In the genomic region with DNA sequence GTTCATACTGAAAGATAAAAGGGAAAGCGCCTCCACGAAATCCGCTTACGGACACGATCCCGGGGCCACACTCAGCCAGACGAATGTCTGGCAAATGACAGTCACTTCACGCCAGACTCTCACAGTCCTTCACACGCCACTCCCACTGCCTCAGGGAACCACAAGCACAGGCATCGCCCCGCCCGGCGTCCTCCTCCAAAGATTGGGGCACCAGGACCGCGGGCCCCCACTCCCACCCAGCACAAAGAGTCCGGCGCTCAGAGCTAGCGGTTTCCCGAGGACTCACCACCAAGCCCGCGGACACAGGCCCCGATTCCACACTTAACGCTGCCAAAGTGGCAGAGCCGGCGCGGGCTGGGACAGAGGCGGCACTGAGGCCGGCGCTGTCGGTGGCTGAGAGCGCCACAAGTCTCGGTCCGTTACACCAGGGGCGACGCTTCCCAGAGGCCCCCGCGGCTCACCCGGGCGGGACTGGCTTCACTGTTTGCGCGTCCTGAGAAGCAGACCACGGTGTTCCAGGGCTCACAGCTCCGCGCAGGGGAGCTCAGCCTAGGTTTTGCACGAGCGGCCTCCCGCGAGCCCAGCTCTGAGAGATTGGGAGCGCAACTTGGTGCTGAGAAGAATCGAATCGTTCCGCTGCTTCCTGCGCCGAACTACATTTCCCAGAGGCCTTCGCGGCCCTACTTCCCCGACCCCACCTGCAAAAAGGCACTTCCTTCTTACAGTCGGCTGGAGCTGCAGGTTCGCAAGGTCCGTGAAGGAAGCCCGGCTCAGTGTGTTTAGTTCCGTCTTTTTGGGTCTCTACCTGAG, we compare ENCODE assay signal across 8 cellular contexts.
DNase-seq lines count a peak whose midpoint lies in the region; ATAC-seq and FAIRE-seq lines count a peak whose summit lies in the region.

A gene (minus strand): TSS at position 647 of the 810 bp plus-strand sequence. CDS start 22,523 bp downstream, outside the sequence.

- no peaks in the 10 kb centered on the region for H3K9me3 Mint-ChIP-seq in central memory CD8-positive, alpha-beta T cell

- H3K27ac Mint-ChIP-seq in central memory CD8-positive, alpha-beta T cell (ENCODE audit: low read depth): peak within 1 kb of the TSS; percentile 97

- H3K36me3 Mint-ChIP-seq in central memory CD8-positive, alpha-beta T cell (ENCODE audit: insufficient read depth): peaks cover 20% of the 10 kb centered on the region

- peak within 1 kb of the TSS; percentile 86 for H3K4me3 Mint-ChIP-seq in central memory CD8-positive, alpha-beta T cell

- peak; percentile 93 for DNase-seq in NCI-H2196 treated with DMSO at 0.1 percent for 48 hours (lab: John Stamatoyannopoulos, UW; ENCODE audit: unreplicated experiment)
- peak; percentile 82 for DNase-seq in activated CD4-positive, CD25-positive, alpha-beta regulatory T cell treated with anti-CD3 and anti-CD28 coated beads, Interleukin-2, amount 50 U/mL, for 16 hours (ENCODE audit: low read depth, low spot score)
- peak; percentile 83 to 89 for DNase-seq in central memory CD8-positive, alpha-beta T cell (ENCODE audit: low spot score in 2 of 2)
- peak; percentile 79 for DNase-seq in stimulated activated CD4-positive, alpha-beta T cell treated with anti-CD3 and anti-CD28 coated beads, Interleukin-12 subunit alpha, Interleukin-12 subunit beta, amount 100 ng/mL, for 24 hours (ENCODE audit: low read depth in 2 of 2)

- FAIRE-seq in A204.1 (lab: Jason Lieb, UNC): peak; percentile 9
- FAIRE-seq in islet of Langerhans (lab: Jason Lieb, UNC): peak; percentile 13

- peak; percentile 46 for ATAC-seq in GM18861 (IDR thresholded peaks at IDR 0.05; ENCODE audit: unreplicated experiment)
- peak; percentile 64 for ATAC-seq in HG03097 (IDR thresholded peaks at IDR 0.05; ENCODE audit: low FRiP score, unreplicated experiment)
- ATAC-seq in central memory CD8-positive, alpha-beta T cell (replicated peaks; ENCODE audit: extremely low read depth, poor library complexity, severe bottlenecking): peak; percentile 68

- no peaks in the 10 kb centered on the region for H3K27me3 Mint-ChIP-seq in central memory CD8-positive, alpha-beta T cell

- H3K4me1 Mint-ChIP-seq in central memory CD8-positive, alpha-beta T cell: peaks cover 32% of the 10 kb centered on the region

Comparison
In these comparisons a context has a peak if more than half of its experiments do, and no peak if none do; other contexts are left out.
1. Peak in every context shown above with its lines: DNase-seq and ATAC-seq.